15 cellular contexts compared by ENCODE assay signal in genomic region chr21:46008893-46009635, GRCh38.
"Had no signal": no experiment of that assay in that cellular context is flagged by ENCODE, and none has a peak within 500 bp of the region (broad histone marks: within the 10 kb centered on the region; RNA-seq: fewer than 3 reads in every experiment).

No MANE protein-coding gene starts in this region.

- H3K27ac ChIP-seq: foreskin keratinocyte, neutrophil had no signal

- DNase-seq: activated CD4-positive, alpha-beta T cell treated with anti-CD3 and anti-CD28 coated beads for 48 hours; activated T-cell treated with anti-CD3 and anti-CD28 coated beads, Interleukin-2, amount 50 U/mL, for 1 hour; effector memory CD4-positive, alpha-beta T cell; foreskin keratinocyte; glutamatergic neuron; hypothalamus; kidney glomerular epithelial cell; SIG-M5; small intestine; stimulated activated CD4-positive, alpha-beta T cell treated with anti-CD3 and anti-CD28 coated beads, Interleukin-4, amount 100 ng/mL, for 4 hours; stimulated activated CD8-positive, alpha-beta memory T cell treated with anti-CD3 and anti-CD28 coated beads, Interleukin-4, amount 100 ng/mL, for 48 hours; stimulated activated naive CD4-positive, alpha-beta T cell treated with Interleukin-2 at 50 U/mL for 16 hours; T-helper 2 cell had no signal

- ATAC-seq: foreskin keratinocyte, right cardiac atrium had no signal

- H3K4me1 ChIP-seq: foreskin keratinocyte had no signal

- H3K36me3 ChIP-seq: neutrophil had no signal

- H3K9me3 ChIP-seq: neutrophil had no signal
